ENCODE assay signal across 16 cellular contexts in genomic region chr5:53739111-53739510, GRCh38.
"Had no signal": no experiment of that assay in that cellular context is flagged by ENCODE, and none has a peak within 500 bp of the region (broad histone marks: within the 10 kb centered on the region; RNA-seq: fewer than 3 reads in every experiment).

No MANE protein-coding gene starts in this region.

- DNase-seq: effector memory CD4-positive, alpha-beta T cell; heart left ventricle; hippocampal formation; kidney glomerular epithelial cell; mucosa of descending colon; naive thymus-derived CD8-positive, alpha-beta T cell; nucleus accumbens; pancreas; right cardiac atrium; stimulated activated CD4-positive, alpha-beta T cell treated with anti-CD3 and anti-CD28 coated beads, Interleukin-2, amount 100 ng/mL, for 48 hours; stimulated activated naive CD4-positive, alpha-beta T cell treated with Interleukin-2 at 50 U/mL for 16 hours had no signal

- ATAC-seq: heart left ventricle; mucosa of descending colon; naive thymus-derived CD8-positive, alpha-beta T cell; pancreas; right cardiac atrium had no signal

- H3K9me3 Mint-ChIP-seq: type B pancreatic cell had no signal

- H3K36me3 ChIP-seq: heart left ventricle, pancreas had no signal

- H3K4me1 ChIP-seq: heart left ventricle, pancreas had no signal

- H3K4me2 ChIP-seq: smooth muscle cell had no signal

- H3K27me3 Mint-ChIP-seq: progenitor cell of endocrine pancreas had no signal

- H3K27ac Mint-ChIP-seq: naive thymus-derived CD8-positive, alpha-beta T cell; progenitor cell of endocrine pancreas; type B pancreatic cell had no signal

- H3K4me1 Mint-ChIP-seq: naive thymus-derived CD8-positive, alpha-beta T cell had no signal

- H3K36me3 Mint-ChIP-seq: type B pancreatic cell had no signal

- H3K4me3 Mint-ChIP-seq: naive thymus-derived CD8-positive, alpha-beta T cell; type B pancreatic cell had no signal

- H3K27ac ChIP-seq: heart left ventricle, pancreas had no signal

- H3K27me3 ChIP-seq: heart left ventricle, pancreas had no signal

- FAIRE-seq: frontal cortex, pancreas, urothelium cell line had no signal

- H3K4me3 ChIP-seq: heart left ventricle, mucosa of descending colon, pancreas, smooth muscle cell had no signal

- H3K9me3 ChIP-seq: mucosa of descending colon, pancreas had no signal
